ENCODE assay signal across 8 cellular contexts in genomic region chr3:46488735-46489361, GRCh38. TPM values are rescaled to one million over a fixed set of nuclear protein-coding genes. Genes with fewer than 3 reads are reported as not detected.
DNase-seq lines count a peak whose midpoint lies in the region; ATAC-seq and TF ChIP-seq lines count a peak whose summit lies in the region.

No MANE protein-coding gene starts in this region.

- no peaks in the 10 kb centered on the region for H3K27me3 Mint-ChIP-seq in GM23338 (ENCODE audit: insufficient read depth, low read depth, poor library complexity)

- no peaks in the 10 kb centered on the region; the same call in 1 of the 2 replicates for H3K36me3 ChIP-seq in GM23338 (ENCODE audit: insufficient read depth)

- H3K4me3 ChIP-seq in GM23338 (peak overlapping the region; percentile 12; the same call in 1 of the 2 replicates), foreskin fibroblast (ENCODE audit: low read depth in 1 of 2, low read length in 2 of 2) (no peak overlapping the region)

- no peak overlapping the region for H3K27ac Mint-ChIP-seq in GM23338

- H3K27ac ChIP-seq in GM23338 (ENCODE audit: low read depth): no peak overlapping the region

- ATAC-seq in GM23338: peak; percentile 99

- peaks cover 11% of the 10 kb centered on the region for H3K4me1 ChIP-seq in GM23338 (ENCODE audit: insufficient read depth)

- peaks cover 14% of the 10 kb centered on the region for H3K4me1 Mint-ChIP-seq in GM23338

- H3F3A ChIP-seq in GM23338 (replicated peaks; ENCODE audit: low read depth): peaks cover 5% of the 10 kb centered on the region; the same call in 1 of the 2 replicates

- H3K36me3 Mint-ChIP-seq in GM23338 (ENCODE audit: low read depth): peaks cover 9% of the 10 kb centered on the region

- H2AFZ ChIP-seq in GM23338: peak overlapping the region; percentile 69; the same call in 1 of the 2 replicates

- H3K9me2 ChIP-seq in GM23338 (ENCODE audit: insufficient read depth): no peaks in the 10 kb centered on the region

- no peaks in the 10 kb centered on the region for H4K20me1 ChIP-seq in GM23338 (replicated peaks; ENCODE audit: insufficient read depth)

- H3K4me2 ChIP-seq in GM23338: peak overlapping the region; percentile 66; the same call in 1 of the 2 replicates

- DNase-seq in EL (peak; percentile 89), GM23338 (ENCODE audit: low spot score) (peak; percentile 99), SHP77 (lab: John Stamatoyannopoulos, UW) (peak; percentile 89 to 94), foreskin fibroblast (peak; percentile 80 to 93), nucleus accumbens (lab: John Stamatoyannopoulos, UW) (peak in 55 of 56 donors; percentile 18 to 90 (median 68)), superior temporal gyrus (ENCODE audit: extremely low spot score) (peak; percentile 94)
- peak; percentile 89 for DNase-seq in activated effector memory CD4-positive, alpha-beta T cell treated with Interleukin-2 at 50 U/mL for 16 hours

- H3K27me3 ChIP-seq in GM23338 (ENCODE audit: insufficient read depth): no peaks in the 10 kb centered on the region

- peaks cover 18% of the 10 kb centered on the region for H3K9me3 Mint-ChIP-seq in GM23338

- TF ChIP-seq CTCF in GM23338 (conservative IDR thresholded peaks at IDR 0.05; ENCODE audit: low read depth in 2 of 2) (peak; percentile 98 to 100), LNCAP (IDR thresholded peaks at IDR 0.05) (peak; percentile 100), foreskin fibroblast (IDR thresholded peaks at IDR 0.05; ENCODE audit: low read depth, low read length) (peak; percentile 100)

- no peak overlapping the region for H3K4me3 Mint-ChIP-seq in GM23338

- no peaks in the 10 kb centered on the region for H3K79me2 ChIP-seq in GM23338 (replicated peaks; ENCODE audit: insufficient read depth)

TF ChIP-seq in GM23338, 12 proteins besides CTCF, POLR2A, EP300 and RAD21:
- TF ChIP-seq REST (IDR thresholded peaks at IDR 0.05; ENCODE audit: unreplicated experiment) (no peak), CREB1 (CRISPR knock-in tag; IDR thresholded peaks at IDR 0.05; ENCODE audit: low read depth) (peak; percentile 58), POLR2AphosphoS5 (IDR thresholded peaks at IDR 0.05; ENCODE audit: low read depth) (peak; percentile 45; the same call in 1 of the 2 replicates)
TF ChIP-seq in GM23338: peak in this region for 2.

RNA-seq across cellular contexts. Expression of gene RTP3, which starts 8.9 kb away (rescaled TPM):
- total RNA-seq in GM23338 (2014; rRNA removed; shearing (Covaris generic)): 0.97 TPM in 1 of 2 replicates, not detected in the other
- 0.16 TPM in 1 of 2 replicates, not detected in the other for polyA plus RNA-seq in GM23338 (2016; fragmentation: Nextera tagmentation; extraction: Ambion mirVana)

RNA-seq across cellular contexts. Expression of gene LTF, which starts 24.1 kb away (rescaled TPM):
- 1.3 and 3.5 TPM in 2 replicates for total RNA-seq in GM23338 (2014; rRNA removed; shearing (Covaris generic))
- 0.73 and 0.89 TPM in 2 replicates for polyA plus RNA-seq in GM23338 (2016; fragmentation: Nextera tagmentation; extraction: Ambion mirVana)
